Comparison of ENCODE assay signal across 30 cellular contexts in genomic region chr4:71729856-71730255, GRCh38. TPM values are rescaled to one million over a fixed set of nuclear protein-coding genes. Genes with fewer than 3 reads are reported as not detected.
"Had no signal": no experiment of that assay in that cellular context is flagged by ENCODE, and none has a peak within 500 bp of the region (broad histone marks: within the 10 kb centered on the region; RNA-seq: fewer than 3 reads in every experiment).

No MANE protein-coding gene starts in this region.

- H3K4me3 ChIP-seq: breast epithelium, esophagus muscularis mucosa, heart right ventricle, left ventricle myocardium inferior, lung, skin epidermis, upper lobe of left lung, vagina had no signal

- H3K36me3 ChIP-seq: breast epithelium, esophagus muscularis mucosa, heart right ventricle, left ventricle myocardium inferior, neutrophil, upper lobe of left lung, vagina had no signal

- H3K9me3 ChIP-seq: breast epithelium, esophagus muscularis mucosa, heart right ventricle, left ventricle myocardium inferior, neutrophil, upper lobe of left lung, vagina had no signal

- H3K27ac ChIP-seq: breast epithelium, esophagus muscularis mucosa, foreskin keratinocyte, heart right ventricle, left ventricle myocardium inferior, neutrophil, skin epidermis, upper lobe of left lung, vagina had no signal

- ATAC-seq: foreskin keratinocyte; heart right ventricle; natural killer cell treated with Interleukin-12 subunit alpha and Interleukin-12 subunit beta and Interleukin-15 and Interleukin-18, amount 100 ng/mL, for 72 hours; sciatic nerve; stimulated activated effector memory CD8-positive, alpha-beta T cell treated with anti-CD3 and anti-CD28 coated beads, Interleukin-12 subunit alpha, Interleukin-12 subunit beta, amount 100 ng/mL, for 72 hours had no signal

- DNase-seq: activated CD4-positive, alpha-beta memory T cell treated with anti-CD3 and anti-CD28 coated beads, Interleukin-2, amount 10 ng/mL, durations not matched to agents 7 days and 5 days; activated CD4-positive, alpha-beta T cell treated with anti-CD3 and anti-CD28 coated beads, Interleukin-2, amount 10 ng/mL, durations not matched to agents 24 days and 14 days; activated CD4-positive, CD25-positive, alpha-beta regulatory T cell treated with anti-CD3 and anti-CD28 coated beads, Interleukin-2, amount 50 U/mL, for 72 hours; activated CD8-positive, alpha-beta memory T cell treated with anti-CD3 and anti-CD28 coated beads, Interleukin-2, amount 50 U/mL, for 48 hours; activated T-cell treated with anti-CD3 and anti-CD28 coated beads, Interleukin-2, amount 50 U/mL, for 24 hours; central memory CD4-positive, alpha-beta T cell; dermis blood vessel endothelial cell; effector CD4-positive, alpha-beta T cell; foreskin keratinocyte; heart right ventricle; kidney glomerular epithelial cell; left ventricle myocardium inferior; mesendoderm; retina; stimulated activated CD4-positive, alpha-beta T cell treated with anti-CD3 and anti-CD28 coated beads, Interleukin-12 subunit alpha, Interleukin-12 subunit beta, amount 100 ng/mL, for 4 hours; stimulated activated CD4-positive, alpha-beta T cell treated with anti-CD3 and anti-CD28 coated beads, Interleukin-4, amount 100 ng/mL, for 24 hours; T1000; upper lobe of left lung had no signal

- H3K27me3 ChIP-seq: breast epithelium, esophagus muscularis mucosa, foreskin keratinocyte, heart right ventricle, neutrophil, upper lobe of left lung, vagina had no signal

RNA-seq across cellular contexts. Expression of gene GC, which starts 54.0 kb away (rescaled TPM):
- total RNA-seq: activated CD4-positive, alpha-beta memory T cell treated with anti-CD3 and anti-CD28 coated beads, Interleukin-2, amount 10 ng/mL, durations not matched to agents 7 days and 5 days; activated CD4-positive, alpha-beta T cell treated with anti-CD3 and anti-CD28 coated beads, Interleukin-2, amount 10 ng/mL, durations not matched to agents 24 days and 14 days; breast epithelium; dermis blood vessel endothelial cell; foreskin keratinocyte; left ventricle myocardium inferior; mononuclear cell; natural killer cell treated with Interleukin-12 subunit alpha and Interleukin-12 subunit beta and Interleukin-15 and Interleukin-18, amount 100 ng/mL, for 72 hours; osteocyte; sciatic nerve; subcutaneous adipose tissue; vagina had no signal
- polyA plus RNA-seq: foreskin keratinocyte, heart right ventricle had no signal
